Comparison of ENCODE assay signal across 8 cellular contexts in the genomic region with DNA sequence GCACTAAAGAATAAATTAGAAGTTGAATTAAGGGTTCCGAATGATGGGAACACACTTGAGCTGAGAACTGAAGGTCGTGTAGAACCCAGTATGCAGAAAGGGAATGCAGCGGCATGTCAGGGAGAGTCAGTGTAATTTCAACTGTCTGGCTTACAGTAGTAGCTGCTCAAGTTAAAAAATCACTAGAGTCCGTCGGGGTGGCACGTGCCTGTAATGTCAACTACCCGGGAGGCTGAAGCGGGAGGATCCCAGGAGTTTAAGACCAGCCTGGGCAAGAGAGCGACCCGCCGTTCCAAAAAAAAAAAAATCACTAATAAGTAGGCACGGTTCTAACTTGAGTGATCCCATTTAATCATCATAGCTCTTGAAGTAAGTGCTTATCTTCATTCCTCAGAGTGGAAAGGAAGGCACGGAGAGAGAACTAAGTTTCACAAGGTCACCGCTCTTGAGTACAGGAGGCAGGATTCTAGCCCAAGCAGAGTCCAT. TPM values are rescaled to one million over a fixed set of nuclear protein-coding genes. Genes with fewer than 3 reads are reported as not detected.
A peak's percentile ranks its signal among the peaks of the same experiment; 100 is the strongest.
DNase-seq lines count a peak whose midpoint lies in the region; ATAC-seq and TF ChIP-seq lines count a peak whose summit lies in the region.

No MANE protein-coding gene starts in this region.

- H3K9me3 ChIP-seq in gastroesophageal sphincter (no peaks in the 10 kb centered on the region), gastrocnemius medialis (no peaks in the 10 kb centered on the region)

- TF ChIP-seq POLR2A in gastroesophageal sphincter (IDR thresholded peaks at IDR 0.05), result no peak
- no peak for TF ChIP-seq POLR2A in gastrocnemius medialis (IDR thresholded peaks at IDR 0.05)

- no peak for ATAC-seq in gastroesophageal sphincter
- no peak for ATAC-seq in gastrocnemius medialis
- no peak for ATAC-seq in GM19452 (IDR thresholded peaks at IDR 0.05; ENCODE audit: unreplicated experiment)
- ATAC-seq in HG03159 (IDR thresholded peaks at IDR 0.05; ENCODE audit: unreplicated experiment), result no peak

- H3K4me1 ChIP-seq in gastroesophageal sphincter (peaks cover 0 to 44% (median 6%) of the 10 kb centered on the region in 3 donors), gastrocnemius medialis (peaks cover 28 to 29% of the 10 kb centered on the region in 2 donors)

- H3K4me3 ChIP-seq in H7 (ENCODE audit: insufficient read depth, low read depth, low read length) (peak overlapping the region; percentile 59), WI38 (ENCODE audit: low read depth, low read length) (peak overlapping the region; percentile 42), gastroesophageal sphincter (peak overlapping the region; percentile 1 to 97), gastrocnemius medialis (peak overlapping the region; percentile 59 to 84 (median 80))

- 20 to 31% methylated on average over 10 to 13 of the region's 14 CpGs for WGBS in gastroesophageal sphincter (ENCODE audit: low coverage in 1 of 2), 2 donors

- intact Hi-C loops in gastrocnemius medialis (cut with DNase I; ENCODE audit: low total_unique reads), result loop anchor here (1.0 to 10.0 kb wide), 4 partner anchors 11 to 662 kb away; partner anchors contain the start of genes SPAG8 and TESK1

- peak; percentile 17 for DNase-seq in H7
- DNase-seq in gastrocnemius medialis, result no peak
- no peak for DNase-seq in HUDEP-2 (lab: John Stamatoyannopoulos, UW; ENCODE audit: unreplicated experiment in 76 of 76)
- DNase-seq in NCI-H2107 treated with DMSO at 0.1 percent for 48 hours (lab: John Stamatoyannopoulos, UW; ENCODE audit: unreplicated experiment), result no peak

- TF ChIP-seq EP300 in gastroesophageal sphincter (IDR thresholded peaks at IDR 0.05), result no peak

- H3K36me3 ChIP-seq in H7 (replicated peaks; ENCODE audit: control insufficient read depth, insufficient read depth, low read length), result peaks cover 6% of the 10 kb centered on the region
- peaks cover 0 to 11% of the 10 kb centered on the region in 2 donors for H3K36me3 ChIP-seq in gastroesophageal sphincter
- peaks cover 0 to 12% of the 10 kb centered on the region in 2 donors for H3K36me3 ChIP-seq in gastrocnemius medialis

- in situ Hi-C loops in gastrocnemius medialis (cut with MboI; ENCODE audit: low sequenced_read_pairs in 4 of 4), result loop anchor here in 1 of 4 donors (25.0 kb wide), 1 partner anchor 95 kb away; a partner anchor contains a TSS

- no peaks in the 10 kb centered on the region for H3K27me3 ChIP-seq in H7 (ENCODE audit: control insufficient read depth, insufficient read depth, low read length)
- no peaks in the 10 kb centered on the region for H3K27me3 ChIP-seq in gastroesophageal sphincter
- H3K27me3 ChIP-seq in gastrocnemius medialis, result no peaks in the 10 kb centered on the region

- TF ChIP-seq CTCF in WI38 (IDR thresholded peaks at IDR 0.05; ENCODE audit: low read depth, low read length) (no peak), gastroesophageal sphincter (IDR thresholded peaks at IDR 0.05) (no peak), gastrocnemius medialis (IDR thresholded peaks at IDR 0.05 in 4 of 5, conservative IDR thresholded peaks at IDR 0.05 in 1 of 5) (no peak)

- H3K27ac ChIP-seq in gastroesophageal sphincter (peak overlapping the region; percentile 94 to 100 (median 100)), gastrocnemius medialis (peak overlapping the region; percentile 92 to 97 (median 96))

RNA-seq across cellular contexts. Expression of gene RMRP, which starts 0.9 kb away (rescaled TPM):
- total RNA-seq in H7 (2014; rRNA removed; shearing (Covaris generic)), result 10,629 and 14,347 TPM in 2 replicates
- 1,000 to 10,000 TPM; 1,650 to 4,855 (median 3,807) TPM for total RNA-seq in gastroesophageal sphincter
- total RNA-seq in gastrocnemius medialis, result 100 to 1,000 TPM; 115 to 715 (median 367) TPM

RNA-seq across cellular contexts. Expression of gene CCDC107, which starts 1.2 kb away (rescaled TPM):
- total RNA-seq in H7 (2014; rRNA removed; shearing (Covaris generic)), result 4.1 and 9.3 TPM in 2 replicates
- total RNA-seq in gastroesophageal sphincter (10 to 100 TPM; 61.9 to 94.2 (median 87.0) TPM), gastrocnemius medialis (10 to 100 TPM; 21.9 to 45.3 (median 31.5) TPM)

RNA-seq across cellular contexts. Expression of gene SIT1, which starts 6.2 kb away (rescaled TPM):
- 0.69 and 2.3 TPM in 2 replicates for total RNA-seq in H7 (2014; rRNA removed; shearing (Covaris generic))
- total RNA-seq in gastroesophageal sphincter, result 1 to 10 TPM in 3 of 4 donors, not detected in 1; 1.2 to 1.6 (median 1.6) TPM
- total RNA-seq in gastrocnemius medialis, result not detected

RNA-seq across cellular contexts. Expression of gene ARHGEF39, which starts 8.1 kb away (rescaled TPM):
- 17.4 and 21.4 TPM in 2 replicates for total RNA-seq in H7 (2014; rRNA removed; shearing (Covaris generic))
- 1 to 10 TPM in 2 of 4 donors, under 1 TPM in 2; 0.52 to 2.2 (median 0.81) TPM for total RNA-seq in gastroesophageal sphincter
- under 1 TPM in 2 of 4 donors, not detected in 2; 0.07 to 0.10 TPM for total RNA-seq in gastrocnemius medialis

RNA-seq across cellular contexts. Expression of gene CA9, which starts 16.8 kb away (rescaled TPM):
- 0.78 TPM in 1 of 2 replicates, not detected in the other for total RNA-seq in H7 (2014; rRNA removed; shearing (Covaris generic))
- total RNA-seq in gastroesophageal sphincter (1 to 10 TPM in 1 of 4 donors, not detected in 3; 3.9 TPM), gastrocnemius medialis (not detected)
